1 cellular context compared by ENCODE assay signal in the genomic region with DNA sequence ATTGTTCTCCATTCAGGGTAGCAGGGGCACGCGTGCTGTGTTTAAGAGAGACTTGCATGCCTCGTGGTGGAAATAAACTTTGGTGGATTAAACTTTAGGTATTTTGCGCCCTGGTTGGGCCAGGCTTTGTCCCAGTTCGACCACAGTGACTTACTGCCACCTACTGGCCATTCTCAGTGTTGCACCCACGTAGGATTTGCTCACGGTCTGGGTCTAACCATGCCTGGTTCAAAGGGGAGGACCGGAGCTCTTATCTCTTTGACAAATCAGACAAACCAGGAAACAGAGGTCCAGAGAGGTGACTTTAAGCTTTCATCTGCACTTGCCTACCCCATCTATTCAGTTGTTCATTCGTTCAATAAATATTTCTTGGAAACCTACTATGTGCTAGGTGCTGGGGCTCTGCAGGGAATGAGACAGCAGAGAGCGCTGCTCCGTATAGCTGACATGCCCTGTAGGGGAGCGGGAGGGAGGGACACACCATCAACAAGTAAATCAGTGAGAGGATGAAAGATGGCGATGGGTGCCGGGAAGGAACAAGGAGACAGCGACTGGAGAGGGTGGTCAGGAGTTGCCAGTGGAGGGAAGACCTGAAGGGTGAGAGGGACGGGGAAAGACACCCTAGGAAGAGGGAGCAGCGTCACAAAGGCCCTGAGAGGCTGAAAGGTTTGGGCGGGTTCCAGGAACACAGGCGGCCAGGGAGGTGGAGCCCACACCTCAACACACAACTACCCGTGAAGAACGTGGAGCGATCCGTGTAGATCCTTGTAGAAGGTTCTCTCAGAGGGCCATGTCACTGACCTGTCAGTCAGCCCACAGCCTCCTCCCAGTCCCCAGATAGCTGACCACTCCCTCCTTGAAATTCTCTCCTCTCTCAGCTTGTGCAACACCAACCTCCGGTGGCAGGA.
A peak's percentile ranks its signal among the peaks of the same experiment; 100 is the strongest.
TF ChIP-seq lines count a peak whose summit lies in the region.

No MANE protein-coding gene starts in this region.

TF ChIP-seq in HepG2, 621 proteins besides CTCF, POLR2A, EP300 and RAD21 (continued from another document and continues in another):
- TF ChIP-seq, protein P1, sequence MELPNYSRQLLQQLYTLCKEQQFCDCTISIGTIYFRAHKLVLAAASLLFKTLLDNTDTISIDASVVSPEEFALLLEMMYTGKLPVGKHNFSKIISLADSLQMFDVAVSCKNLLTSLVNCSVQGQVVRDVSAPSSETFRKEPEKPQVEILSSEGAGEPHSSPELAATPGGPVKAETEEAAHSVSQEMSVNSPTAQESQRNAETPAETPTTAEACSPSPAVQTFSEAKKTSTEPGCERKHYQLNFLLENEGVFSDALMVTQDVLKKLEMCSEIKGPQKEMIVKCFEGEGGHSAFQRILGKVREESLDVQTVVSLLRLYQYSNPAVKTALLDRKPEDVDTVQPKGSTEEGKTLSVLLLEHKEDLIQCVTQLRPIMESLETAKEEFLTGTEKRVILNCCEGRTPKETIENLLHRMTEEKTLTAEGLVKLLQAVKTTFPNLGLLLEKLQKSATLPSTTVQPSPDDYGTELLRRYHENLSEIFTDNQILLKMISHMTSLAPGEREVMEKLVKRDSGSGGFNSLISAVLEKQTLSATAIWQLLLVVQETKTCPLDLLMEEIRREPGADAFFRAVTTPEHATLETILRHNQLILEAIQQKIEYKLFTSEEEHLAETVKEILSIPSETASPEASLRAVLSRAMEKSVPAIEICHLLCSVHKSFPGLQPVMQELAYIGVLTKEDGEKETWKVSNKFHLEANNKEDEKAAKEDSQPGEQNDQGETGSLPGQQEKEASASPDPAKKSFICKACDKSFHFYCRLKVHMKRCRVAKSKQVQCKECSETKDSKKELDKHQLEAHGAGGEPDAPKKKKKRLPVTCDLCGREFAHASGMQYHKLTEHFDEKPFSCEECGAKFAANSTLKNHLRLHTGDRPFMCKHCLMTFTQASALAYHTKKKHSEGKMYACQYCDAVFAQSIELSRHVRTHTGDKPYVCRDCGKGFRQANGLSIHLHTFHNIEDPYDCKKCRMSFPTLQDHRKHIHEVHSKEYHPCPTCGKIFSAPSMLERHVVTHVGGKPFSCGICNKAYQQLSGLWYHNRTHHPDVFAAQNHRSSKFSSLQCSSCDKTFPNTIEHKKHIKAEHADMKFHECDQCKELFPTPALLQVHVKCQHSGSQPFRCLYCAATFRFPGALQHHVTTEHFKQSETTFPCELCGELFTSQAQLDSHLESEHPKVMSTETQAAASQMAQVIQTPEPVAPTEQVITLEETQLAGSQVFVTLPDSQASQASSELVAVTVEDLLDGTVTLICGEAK (IDR thresholded peaks at IDR 0.05) = no peak
- TF ChIP-seq, protein P1 (CRISPR knock-in tag; IDR thresholded peaks at IDR 0.05) = no peak
- TF ChIP-seq RAD51 (IDR thresholded peaks at IDR 0.05; ENCODE audit: borderline replicate concordance) (no peak), GFI1 (CRISPR knock-in tag; IDR thresholded peaks at IDR 0.05; ENCODE audit: borderline replicate concordance) (no peak), FOXK1 (CRISPR knock-in tag; IDR thresholded peaks at IDR 0.05; ENCODE audit: borderline replicate concordance, low read depth) (peak; percentile 39; the same call in 1 of the 2 replicates), ZNF251 (CRISPR knock-in tag; IDR thresholded peaks at IDR 0.05) (no peak), KLF16 (CRISPR knock-in tag; IDR thresholded peaks at IDR 0.05) (no peak), ZNF552 (CRISPR knock-in tag; IDR thresholded peaks at IDR 0.05; ENCODE audit: borderline replicate concordance) (no peak), ZFP36L2 (CRISPR knock-in tag; IDR thresholded peaks at IDR 0.05) (no peak), ZZZ3 (CRISPR knock-in tag; IDR thresholded peaks at IDR 0.05; ENCODE audit: borderline replicate concordance) (no peak), MAFG (CRISPR knock-in tag; IDR thresholded peaks at IDR 0.05) (no peak), WIZ (CRISPR knock-in tag; IDR thresholded peaks at IDR 0.05) (peak; percentile 47; the same call in 1 of the 2 replicates), ZNF530 (CRISPR knock-in tag; IDR thresholded peaks at IDR 0.05; ENCODE audit: low read depth) (no peak), YY1 (IDR thresholded peaks at IDR 0.05; ENCODE audit: insufficient read depth, insufficient replicate concordance, low read depth, low read length) (peak; percentile 3), ZNF850 (CRISPR knock-in tag; conservative IDR thresholded peaks at IDR 0.05) (no peak), ZNF256 (CRISPR knock-in tag; conservative IDR thresholded peaks at IDR 0.05) (no peak), SIN3A (IDR thresholded peaks at IDR 0.05; ENCODE audit: borderline replicate concordance, low read depth, low read length) (peak; percentile 27; the same call in 1 of the 2 replicates), RBFOX2 (IDR thresholded peaks at IDR 0.05; ENCODE audit: low read depth, low read length) (no peak), ZMYM4 (CRISPR knock-in tag; IDR thresholded peaks at IDR 0.05) (no peak), HOXA5 (CRISPR knock-in tag; IDR thresholded peaks at IDR 0.05) (0 out of 2 replicates have a peak, but pooled peaks have one; percentile 10), ZNF577 (CRISPR knock-in tag; IDR thresholded peaks at IDR 0.05; ENCODE audit: borderline replicate concordance, low read depth) (no peak), FOXK2 (IDR thresholded peaks at IDR 0.05) (no peak), PITX1 (CRISPR knock-in tag; IDR thresholded peaks at IDR 0.05) (0 out of 2 replicates have a peak, but pooled peaks have one; percentile 20), REXO4 (CRISPR knock-in tag; IDR thresholded peaks at IDR 0.05; ENCODE audit: borderline replicate concordance) (no peak), RXRB (CRISPR knock-in tag; IDR thresholded peaks at IDR 0.05; ENCODE audit: borderline replicate concordance) (peak; percentile 63; the same call in 1 of the 2 replicates), FOXO1 (CRISPR knock-in tag; IDR thresholded peaks at IDR 0.05) (no peak), SKI (IDR thresholded peaks at IDR 0.05; ENCODE audit: partially characterized antibody) (peak; percentile 23), KDM1A (CRISPR knock-in tag; IDR thresholded peaks at IDR 0.05) (no peak), ZNF7 (CRISPR knock-in tag; IDR thresholded peaks at IDR 0.05) (no peak), TBL1XR1 (IDR thresholded peaks at IDR 0.05; ENCODE audit: borderline replicate concordance, low read length, partially characterized antibody) (no peak)
- TF ChIP-seq, protein P2, sequence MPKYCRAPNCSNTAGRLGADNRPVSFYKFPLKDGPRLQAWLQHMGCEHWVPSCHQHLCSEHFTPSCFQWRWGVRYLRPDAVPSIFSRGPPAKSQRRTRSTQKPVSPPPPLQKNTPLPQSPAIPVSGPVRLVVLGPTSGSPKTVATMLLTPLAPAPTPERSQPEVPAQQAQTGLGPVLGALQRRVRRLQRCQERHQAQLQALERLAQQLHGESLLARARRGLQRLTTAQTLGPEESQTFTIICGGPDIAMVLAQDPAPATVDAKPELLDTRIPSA (CRISPR knock-in tag; IDR thresholded peaks at IDR 0.05; ENCODE audit: borderline replicate concordance) = no peak
- TF ChIP-seq, protein P3, sequence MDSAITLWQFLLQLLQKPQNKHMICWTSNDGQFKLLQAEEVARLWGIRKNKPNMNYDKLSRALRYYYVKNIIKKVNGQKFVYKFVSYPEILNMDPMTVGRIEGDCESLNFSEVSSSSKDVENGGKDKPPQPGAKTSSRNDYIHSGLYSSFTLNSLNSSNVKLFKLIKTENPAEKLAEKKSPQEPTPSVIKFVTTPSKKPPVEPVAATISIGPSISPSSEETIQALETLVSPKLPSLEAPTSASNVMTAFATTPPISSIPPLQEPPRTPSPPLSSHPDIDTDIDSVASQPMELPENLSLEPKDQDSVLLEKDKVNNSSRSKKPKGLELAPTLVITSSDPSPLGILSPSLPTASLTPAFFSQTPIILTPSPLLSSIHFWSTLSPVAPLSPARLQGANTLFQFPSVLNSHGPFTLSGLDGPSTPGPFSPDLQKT (CRISPR knock-in tag; IDR thresholded peaks at IDR 0.05; ENCODE audit: borderline replicate concordance) = no peak
- TF ChIP-seq, protein P4, sequence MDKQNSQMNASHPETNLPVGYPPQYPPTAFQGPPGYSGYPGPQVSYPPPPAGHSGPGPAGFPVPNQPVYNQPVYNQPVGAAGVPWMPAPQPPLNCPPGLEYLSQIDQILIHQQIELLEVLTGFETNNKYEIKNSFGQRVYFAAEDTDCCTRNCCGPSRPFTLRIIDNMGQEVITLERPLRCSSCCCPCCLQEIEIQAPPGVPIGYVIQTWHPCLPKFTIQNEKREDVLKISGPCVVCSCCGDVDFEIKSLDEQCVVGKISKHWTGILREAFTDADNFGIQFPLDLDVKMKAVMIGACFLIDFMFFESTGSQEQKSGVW (CRISPR knock-in tag; IDR thresholded peaks at IDR 0.05; ENCODE audit: borderline replicate concordance) = no peak
- TF ChIP-seq, protein P5, sequence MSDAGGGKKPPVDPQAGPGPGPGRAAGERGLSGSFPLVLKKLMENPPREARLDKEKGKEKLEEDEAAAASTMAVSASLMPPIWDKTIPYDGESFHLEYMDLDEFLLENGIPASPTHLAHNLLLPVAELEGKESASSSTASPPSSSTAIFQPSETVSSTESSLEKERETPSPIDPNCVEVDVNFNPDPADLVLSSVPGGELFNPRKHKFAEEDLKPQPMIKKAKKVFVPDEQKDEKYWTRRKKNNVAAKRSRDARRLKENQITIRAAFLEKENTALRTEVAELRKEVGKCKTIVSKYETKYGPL (CRISPR knock-in tag; IDR thresholded peaks at IDR 0.05) = no peak
- TF ChIP-seq, protein P6, sequence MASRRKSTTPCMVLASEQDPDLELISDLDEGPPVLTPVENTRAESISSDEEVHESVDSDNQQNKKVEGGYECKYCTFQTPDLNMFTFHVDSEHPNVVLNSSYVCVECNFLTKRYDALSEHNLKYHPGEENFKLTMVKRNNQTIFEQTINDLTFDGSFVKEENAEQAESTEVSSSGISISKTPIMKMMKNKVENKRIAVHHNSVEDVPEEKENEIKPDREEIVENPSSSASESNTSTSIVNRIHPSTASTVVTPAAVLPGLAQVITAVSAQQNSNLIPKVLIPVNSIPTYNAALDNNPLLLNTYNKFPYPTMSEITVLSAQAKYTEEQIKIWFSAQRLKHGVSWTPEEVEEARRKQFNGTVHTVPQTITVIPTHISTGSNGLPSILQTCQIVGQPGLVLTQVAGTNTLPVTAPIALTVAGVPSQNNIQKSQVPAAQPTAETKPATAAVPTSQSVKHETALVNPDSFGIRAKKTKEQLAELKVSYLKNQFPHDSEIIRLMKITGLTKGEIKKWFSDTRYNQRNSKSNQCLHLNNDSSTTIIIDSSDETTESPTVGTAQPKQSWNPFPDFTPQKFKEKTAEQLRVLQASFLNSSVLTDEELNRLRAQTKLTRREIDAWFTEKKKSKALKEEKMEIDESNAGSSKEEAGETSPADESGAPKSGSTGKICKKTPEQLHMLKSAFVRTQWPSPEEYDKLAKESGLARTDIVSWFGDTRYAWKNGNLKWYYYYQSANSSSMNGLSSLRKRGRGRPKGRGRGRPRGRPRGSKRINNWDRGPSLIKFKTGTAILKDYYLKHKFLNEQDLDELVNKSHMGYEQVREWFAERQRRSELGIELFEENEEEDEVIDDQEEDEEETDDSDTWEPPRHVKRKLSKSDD (CRISPR knock-in tag; IDR thresholded peaks at IDR 0.05; ENCODE audit: low read depth) = no peak
- TF ChIP-seq, protein P7, sequence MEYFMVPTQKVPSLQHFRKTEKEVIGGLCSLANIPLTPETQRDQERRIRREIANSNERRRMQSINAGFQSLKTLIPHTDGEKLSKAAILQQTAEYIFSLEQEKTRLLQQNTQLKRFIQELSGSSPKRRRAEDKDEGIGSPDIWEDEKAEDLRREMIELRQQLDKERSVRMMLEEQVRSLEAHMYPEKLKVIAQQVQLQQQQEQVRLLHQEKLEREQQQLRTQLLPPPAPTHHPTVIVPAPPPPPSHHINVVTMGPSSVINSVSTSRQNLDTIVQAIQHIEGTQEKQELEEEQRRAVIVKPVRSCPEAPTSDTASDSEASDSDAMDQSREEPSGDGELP (IDR thresholded peaks at IDR 0.05; ENCODE audit: borderline replicate concordance, low read depth) = no peak
- TF ChIP-seq, protein P8, sequence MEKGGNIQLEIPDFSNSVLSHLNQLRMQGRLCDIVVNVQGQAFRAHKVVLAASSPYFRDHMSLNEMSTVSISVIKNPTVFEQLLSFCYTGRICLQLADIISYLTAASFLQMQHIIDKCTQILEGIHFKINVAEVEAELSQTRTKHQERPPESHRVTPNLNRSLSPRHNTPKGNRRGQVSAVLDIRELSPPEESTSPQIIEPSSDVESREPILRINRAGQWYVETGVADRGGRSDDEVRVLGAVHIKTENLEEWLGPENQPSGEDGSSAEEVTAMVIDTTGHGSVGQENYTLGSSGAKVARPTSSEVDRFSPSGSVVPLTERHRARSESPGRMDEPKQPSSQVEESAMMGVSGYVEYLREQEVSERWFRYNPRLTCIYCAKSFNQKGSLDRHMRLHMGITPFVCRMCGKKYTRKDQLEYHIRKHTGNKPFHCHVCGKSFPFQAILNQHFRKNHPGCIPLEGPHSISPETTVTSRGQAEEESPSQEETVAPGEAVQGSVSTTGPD (CRISPR knock-in tag; IDR thresholded peaks at IDR 0.05) = no peak
- TF ChIP-seq, protein P9, sequence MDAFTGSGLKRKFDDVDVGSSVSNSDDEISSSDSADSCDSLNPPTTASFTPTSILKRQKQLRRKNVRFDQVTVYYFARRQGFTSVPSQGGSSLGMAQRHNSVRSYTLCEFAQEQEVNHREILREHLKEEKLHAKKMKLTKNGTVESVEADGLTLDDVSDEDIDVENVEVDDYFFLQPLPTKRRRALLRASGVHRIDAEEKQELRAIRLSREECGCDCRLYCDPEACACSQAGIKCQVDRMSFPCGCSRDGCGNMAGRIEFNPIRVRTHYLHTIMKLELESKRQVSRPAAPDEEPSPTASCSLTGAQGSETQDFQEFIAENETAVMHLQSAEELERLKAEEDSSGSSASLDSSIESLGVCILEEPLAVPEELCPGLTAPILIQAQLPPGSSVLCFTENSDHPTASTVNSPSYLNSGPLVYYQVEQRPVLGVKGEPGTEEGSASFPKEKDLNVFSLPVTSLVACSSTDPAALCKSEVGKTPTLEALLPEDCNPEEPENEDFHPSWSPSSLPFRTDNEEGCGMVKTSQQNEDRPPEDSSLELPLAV (CRISPR knock-in tag; conservative IDR thresholded peaks at IDR 0.05; ENCODE audit: low read depth) = no peak
